ENCODE assay signal across 8 cellular contexts in genomic region chr11:75706260-75706729, GRCh38. TPM values are rescaled to one million over a fixed set of nuclear protein-coding genes. Genes with fewer than 3 reads are reported as not detected.
DNase-seq lines count a peak whose midpoint lies in the region; TF ChIP-seq lines count a peak whose summit lies in the region.

No MANE protein-coding gene starts in this region.

- H3K36me3 ChIP-seq in PC-9 (ENCODE audit: low read depth) (no peaks in the 10 kb centered on the region), neural cell (ENCODE audit: insufficient read depth, low read length) (no peaks in the 10 kb centered on the region)

- TF ChIP-seq EP300 in Ishikawa (IDR thresholded peaks at IDR 0.05; ENCODE audit: borderline replicate concordance): no peak
- TF ChIP-seq EP300 in neural cell (conservative IDR thresholded peaks at IDR 0.05; ENCODE audit: poor library complexity, severe bottlenecking): no peak

- no peaks in the 10 kb centered on the region for H3K36me3 Mint-ChIP-seq in activated T-cell treated with anti-CD3 and anti-CD28 coated beads, Interleukin-2, amount 50 U/mL, for 24 hours (ENCODE audit: low read depth)

- no peaks in the 10 kb centered on the region for H3K79me2 ChIP-seq in PC-9 (ENCODE audit: low read depth)
- no peaks in the 10 kb centered on the region for H3K79me2 ChIP-seq in neural cell (replicated peaks; ENCODE audit: insufficient read depth, low read length)

- peaks cover 3% of the 10 kb centered on the region; the same call in 1 of the 2 replicates for H3K4me1 ChIP-seq in PC-9 (replicated peaks; ENCODE audit: insufficient read depth)

- TF ChIP-seq RAD21 in Ishikawa (IDR thresholded peaks at IDR 0.05; ENCODE audit: low read depth) (peak; percentile 57), neural cell (conservative IDR thresholded peaks at IDR 0.05) (peak; percentile 37)

- DNase-seq in GDM1 (lab: John Stamatoyannopoulos, UW) (peak; percentile 49), PC-9 (peak; percentile 57 to 64), fibroblast of mammary gland (ENCODE audit: low read depth) (peak; percentile 80), NCI-H446 treated with DMSO at 0.1 percent for 48 hours (lab: John Stamatoyannopoulos, UW) (no peak)
- peak; percentile 74 for DNase-seq in activated T-cell treated with anti-CD3 and anti-CD28 coated beads, Interleukin-2, amount 50 U/mL, for 24 hours
- peak; percentile 24 to 71 (median 36) for DNase-seq in stimulated activated naive CD4-positive, alpha-beta T cell (lab: John Stamatoyannopoulos, UW)

- no peaks in the 10 kb centered on the region for H3K9me3 Mint-ChIP-seq in activated T-cell treated with anti-CD3 and anti-CD28 coated beads, Interleukin-2, amount 50 U/mL, for 24 hours

- no peak overlapping the region for H3K9ac ChIP-seq in neural cell (ENCODE audit: low read length)

- no peaks in the 10 kb centered on the region for H3K9me3 ChIP-seq in PC-9 (ENCODE audit: insufficient read depth, low read depth)
- H3K9me3 ChIP-seq in neural cell (ENCODE audit: low read length): no peaks in the 10 kb centered on the region

- CTCF ChIA-PET in PC-9 (lab: Charles Lee): interaction anchor here (0.6 to 1.1 kb wide), 4 partner anchors 8 to 434 kb away, joined by 3 to 5 read pairs (median 4); no protein-coding TSS in a partner anchor

- POLR2A ChIA-PET in PC-9 (lab: Charles Lee; ENCODE audit: unreplicated experiment): no interaction called here

- H3K4me1 Mint-ChIP-seq in activated T-cell treated with anti-CD3 and anti-CD28 coated beads, Interleukin-2, amount 50 U/mL, for 24 hours (ENCODE audit: low read depth): peaks cover 11% of the 10 kb centered on the region

- H4K20me1 ChIP-seq in PC-9 (ENCODE audit: insufficient read depth) (no peaks in the 10 kb centered on the region), neural cell (ENCODE audit: insufficient read depth) (no peaks in the 10 kb centered on the region)

- peaks cover 5% of the 10 kb centered on the region for H3K27me3 Mint-ChIP-seq in activated T-cell treated with anti-CD3 and anti-CD28 coated beads, Interleukin-2, amount 50 U/mL, for 24 hours

- H3K4me2 ChIP-seq in PC-9 (peak overlapping the region; percentile 35), neural cell (ENCODE audit: low read length) (no peak overlapping the region)

- no peak overlapping the region for H3K27ac Mint-ChIP-seq in activated T-cell treated with anti-CD3 and anti-CD28 coated beads, Interleukin-2, amount 50 U/mL, for 24 hours

- H3K4me3 ChIP-seq in PC-9: no peak overlapping the region
- peak overlapping the region; percentile 12 for H3K4me3 ChIP-seq in fibroblast of mammary gland (ENCODE audit: control insufficient read depth, low read depth, low read length)
- H3K4me3 ChIP-seq in neural cell (ENCODE audit: low read length): no peak overlapping the region

- BruUV-seq in PC-9 (replicated peaks; lab: Mats Ljungman, UMichigan): no TSS peak

- no peak overlapping the region for H3K4me3 Mint-ChIP-seq in activated T-cell treated with anti-CD3 and anti-CD28 coated beads, Interleukin-2, amount 50 U/mL, for 24 hours

- H3K27ac ChIP-seq in PC-9: no peak overlapping the region
- no peak overlapping the region for H3K27ac ChIP-seq in neural cell (ENCODE audit: low read length)

- intact Hi-C loops in PC-9 (cut with micrococcal nuclease; ENCODE audit: unreplicated experiment): loop anchor here (1.0 to 5.0 kb wide), 3 partner anchors 97 to 161 kb away; no protein-coding TSS in a partner anchor

- H3K9me2 ChIP-seq in PC-9 (ENCODE audit: insufficient read depth) (0 out of 2 replicates have a peak, but pooled peaks cover 3% of the 10 kb centered on the region), neural cell (ENCODE audit: insufficient read depth, low read length) (no peaks in the 10 kb centered on the region)

- H3F3A ChIP-seq in PC-9 (ENCODE audit: insufficient read depth, low read depth): no peaks in the 10 kb centered on the region
- no peaks in the 10 kb centered on the region for H3F3A ChIP-seq in neural cell (ENCODE audit: insufficient read depth, low read length, poor library complexity, severe bottlenecking)

- H2AFZ ChIP-seq in PC-9: no peak overlapping the region
- no peak overlapping the region for H2AFZ ChIP-seq in neural cell (ENCODE audit: low read depth, low read length)

- TF ChIP-seq CTCF in PC-9 (conservative IDR thresholded peaks at IDR 0.05) (peak; percentile 96), fibroblast of mammary gland (conservative IDR thresholded peaks at IDR 0.05; ENCODE audit: control insufficient read depth, insufficient read depth, low read depth, low read length) (peak; percentile 87), neural cell (IDR thresholded peaks at IDR 0.05; ENCODE audit: poor library complexity, severe bottlenecking) (peak; percentile 63)

- H3K27me3 ChIP-seq in PC-9 (ENCODE audit: insufficient read depth, low read depth): no peaks in the 10 kb centered on the region
- no peaks in the 10 kb centered on the region for H3K27me3 ChIP-seq in neural cell (ENCODE audit: insufficient read depth, low read depth, low read length)

TF ChIP-seq in Ishikawa, 13 proteins besides CTCF, POLR2A, EP300 and RAD21:
- TF ChIP-seq TEAD4 (IDR thresholded peaks at IDR 0.05) (no peak), YY1 (IDR thresholded peaks at IDR 0.05; ENCODE audit: low read depth) (no peak), ZBTB7A (IDR thresholded peaks at IDR 0.05; ENCODE audit: low read depth) (no peak), MAX (IDR thresholded peaks at IDR 0.05) (peak; percentile 54; the same call in 1 of the 2 replicates), USF1 (IDR thresholded peaks at IDR 0.05) (no peak)

TF ChIP-seq in neural cell, 6 proteins besides CTCF, POLR2A, EP300 and RAD21:
- TF ChIP-seq EZH2 (IDR thresholded peaks at IDR 0.05; ENCODE audit: borderline replicate concordance, insufficient read depth, low read length, poor library complexity, severe bottlenecking) (no peak), SMC3 (conservative IDR thresholded peaks at IDR 0.05; ENCODE audit: poor library complexity) (peak; percentile 55)

RNA-seq across cellular contexts. Expression of gene MOGAT2, which starts 11.3 kb away (rescaled TPM):
- not detected in 2 replicates for total RNA-seq in PC-9 (2021)
- not detected in 2 replicates for polyA plus RNA-seq in neural cell
- polyA minus RNA-seq in neural cell: not detected in 2 replicates

RNA-seq across cellular contexts. Expression of gene MAP6, which starts 37.5 kb away (rescaled TPM):
- total RNA-seq in PC-9 (2021): 0.45 TPM in 1 of 2 replicates, not detected in the other
- polyA plus RNA-seq in neural cell: 178 and 200 TPM in 2 replicates
- polyA minus RNA-seq in neural cell: 238 and 260 TPM in 2 replicates
